ENCODE assay signal across 17 cellular contexts in the genomic region with DNA sequence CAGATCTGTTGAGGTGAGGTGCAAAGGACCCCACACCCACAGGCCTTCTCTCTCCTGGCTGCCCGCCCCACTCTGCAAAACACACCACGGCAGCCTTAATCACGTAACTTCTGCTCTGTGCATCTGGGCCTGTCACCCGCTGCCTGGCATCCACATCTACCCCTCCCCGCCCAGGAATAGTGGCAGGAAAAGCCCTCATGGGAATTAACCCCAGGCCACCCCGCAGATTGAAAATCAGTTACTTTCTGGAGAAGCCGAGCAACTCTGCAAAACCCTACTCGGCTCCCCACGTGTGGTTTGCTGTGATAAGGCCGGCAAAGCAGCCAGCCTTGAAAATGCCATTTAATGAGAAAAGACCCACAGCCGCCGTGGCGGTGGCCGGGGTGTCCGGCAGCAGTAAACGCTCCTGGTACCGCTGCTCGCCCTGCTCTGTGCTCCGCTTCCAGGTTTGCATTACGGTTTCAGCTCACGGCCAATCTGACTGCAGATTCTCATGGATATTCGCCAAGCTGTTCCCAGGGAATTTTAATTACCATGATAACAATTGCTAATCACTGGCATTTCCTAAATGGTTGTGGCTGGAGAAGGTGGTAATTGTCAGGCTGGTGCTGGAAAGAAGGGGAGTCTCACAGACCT.
DNase-seq lines count a peak whose midpoint lies in the region; ATAC-seq and TF ChIP-seq lines count a peak whose summit lies in the region.
"Had no signal": no experiment of that assay in that cellular context is flagged by ENCODE, and none has a peak within 500 bp of the region (broad histone marks: within the 10 kb centered on the region; RNA-seq: fewer than 3 reads in every experiment).

No MANE protein-coding gene starts in this region.

- peaks cover 27% of the 10 kb centered on the region for H3K27me3 Mint-ChIP-seq in HFFc6 (ENCODE audit: insufficient read depth)

- H3K9me3 ChIP-seq in Peyer's patch (no peaks in the 10 kb centered on the region), iPS-15b (ENCODE audit: control insufficient read depth, insufficient read depth, low read length) (no peaks in the 10 kb centered on the region), gastrocnemius medialis (no peaks in the 10 kb centered on the region)
- H3K9me3 ChIP-seq: testis had no signal

- H3K36me3 ChIP-seq in Peyer's patch = peaks cover 0 to 17% (median 0%) of the 10 kb centered on the region in 3 donors
- H3K36me3 ChIP-seq in iPS-15b (ENCODE audit: control insufficient read depth, insufficient read depth, low read length) = peaks cover 3% of the 10 kb centered on the region
- H3K36me3 ChIP-seq in gastrocnemius medialis = no peaks in the 10 kb centered on the region

- peaks cover 20% of the 10 kb centered on the region; the same call in 1 of the 2 replicates for H3K9me3 Mint-ChIP-seq in HFFc6

- TF ChIP-seq CTCF in Peyer's patch (IDR thresholded peaks at IDR 0.05) = no peak
- TF ChIP-seq CTCF in gastrocnemius medialis (IDR thresholded peaks at IDR 0.05 in 4 of 5, conservative IDR thresholded peaks at IDR 0.05 in 1 of 5) = no peak
- TF ChIP-seq CTCF in HFFc6 (IDR thresholded peaks at IDR 0.05) = no peak

- no peak overlapping the region for H3K4me3 ChIP-seq in Peyer's patch
- H3K4me3 ChIP-seq in iPS-15b (ENCODE audit: low read depth, low read length) = peak overlapping the region; percentile 22
- no peak overlapping the region for H3K4me3 ChIP-seq in gastrocnemius medialis
- H3K4me3 ChIP-seq: testis had no signal

- in situ Hi-C loops in gastrocnemius medialis (cut with MboI; ENCODE audit: low sequenced_read_pairs in 4 of 4) = no loop called here

- H3K4me1 Mint-ChIP-seq in HFFc6 (ENCODE audit: low read depth) = no peaks in the 10 kb centered on the region
- H3K4me1 Mint-ChIP-seq: CD4-positive, CD25-positive, alpha-beta regulatory T cell; T-cell had no signal

- H3K9ac ChIP-seq in iPS-15b (ENCODE audit: low read depth, low read length) = no peak overlapping the region

- no peaks in the 10 kb centered on the region for H3K27me3 ChIP-seq in Peyer's patch
- peaks cover 7% of the 10 kb centered on the region for H3K27me3 ChIP-seq in iPS-15b (ENCODE audit: control insufficient read depth, insufficient read depth, low read length)
- H3K27me3 ChIP-seq in gastrocnemius medialis = no peaks in the 10 kb centered on the region
- H3K27me3 ChIP-seq: testis had no signal

- TF ChIP-seq POLR2A in Peyer's patch (IDR thresholded peaks at IDR 0.05) = no peak
- no peak for TF ChIP-seq POLR2A in gastrocnemius medialis (IDR thresholded peaks at IDR 0.05)

- DNase-seq in NCI-H1105 treated with DMSO at 0.1 percent for 48 hours (lab: John Stamatoyannopoulos, UW) (peak; percentile 12), NCI-H1105 (lab: John Stamatoyannopoulos, UW) (no peak), Peyer's patch (peak in 2 of 3 donors; percentile 8 to 25), gastrocnemius medialis (no peak), HFFc6 (no peak), NCI-H128 (lab: John Stamatoyannopoulos, UW; ENCODE audit: unreplicated experiment) (no peak), GM19238 (ENCODE audit: insufficient read length, low spot score) (no peak)
- DNase-seq: activated gamma-delta T cell treated with Interleukin-2 at 50 U/mL for 16 hours; CD4-positive, CD25-positive, alpha-beta regulatory T cell; DMS79 treated with DMSO at 0.1 percent for 48 hours; HCEC 1CT; NCI-H774; stimulated activated CD4-positive, alpha-beta T cell treated with anti-CD3 and anti-CD28 coated beads, Interleukin-2, amount 100 ng/mL, for 48 hours; T-cell; testis had no signal

- H3K4me3 Mint-ChIP-seq in HFFc6 = no peak overlapping the region
- H3K4me3 Mint-ChIP-seq: CD4-positive, CD25-positive, alpha-beta regulatory T cell; naive thymus-derived CD4-positive, alpha-beta T cell; T-cell had no signal

- peak; percentile 19 to 56 for ATAC-seq in gastrocnemius medialis
- ATAC-seq: naive thymus-derived CD4-positive, alpha-beta T cell; T-cell had no signal

- H3K4me1 ChIP-seq in Peyer's patch = no peaks in the 10 kb centered on the region
- H3K4me1 ChIP-seq in iPS-15b (ENCODE audit: control insufficient read depth, insufficient read depth, low read length) = peaks cover 16% of the 10 kb centered on the region
- H3K4me1 ChIP-seq in gastrocnemius medialis = no peaks in the 10 kb centered on the region
- H3K4me1 ChIP-seq: testis had no signal

- intact Hi-C loops in gastrocnemius medialis (cut with DNase I; ENCODE audit: low total_unique reads) = no loop called here

- H3K36me3 Mint-ChIP-seq in HFFc6 (ENCODE audit: low read depth) = peaks cover 13% of the 10 kb centered on the region; the same call in 1 of the 2 replicates

- H3K27ac ChIP-seq in Peyer's patch (no peak overlapping the region), gastrocnemius medialis (peak overlapping the region in 3 of 4 donors; percentile 66 to 78 (median 70))
- H3K27ac ChIP-seq: testis had no signal

- H3K27ac Mint-ChIP-seq in HFFc6 = no peak overlapping the region
- H3K27ac Mint-ChIP-seq: T-cell had no signal

Comparison
In these comparisons a context has a peak if more than half of its experiments do, and no peak if none do; other contexts are left out.
1. DNase-seq: peak in NCI-H1105 treated with DMSO at 0.1 percent for 48 hours (single experiment) and Peyer's patch (2 of 3); none in NCI-H1105 (single experiment), gastrocnemius medialis (0 of 2), HFFc6 (single experiment), NCI-H128 (single experiment) and GM19238 (single experiment).
2. H3K27ac ChIP-seq: peak in gastrocnemius medialis (3 of 4); none in Peyer's patch (0 of 4).